15 cellular contexts compared by ENCODE assay signal in the genomic region with DNA sequence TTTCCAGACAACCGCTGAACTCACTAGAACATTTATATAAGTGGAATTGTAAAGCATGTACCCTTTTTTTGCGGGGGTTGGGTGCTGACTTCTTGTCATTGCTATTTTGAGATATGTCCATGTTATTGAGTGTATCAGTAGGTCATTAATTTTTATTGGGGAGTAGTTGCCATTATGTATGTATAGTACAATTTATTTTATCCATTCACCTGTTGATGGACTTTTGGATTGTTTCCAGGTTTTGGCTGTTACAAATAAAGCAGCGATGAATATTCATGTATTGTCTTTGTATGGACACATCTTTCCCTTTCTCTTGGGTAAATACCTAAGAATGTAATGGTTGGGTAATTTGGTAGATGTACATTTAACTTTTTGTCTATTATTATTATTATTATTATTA.
"Had no signal": no experiment of that assay in that cellular context is flagged by ENCODE, and none has a peak within 500 bp of the region (broad histone marks: within the 10 kb centered on the region; RNA-seq: fewer than 3 reads in every experiment).

No MANE protein-coding gene starts in this region.

- DNase-seq: cortex of kidney; dorsolateral prefrontal cortex; effector CD8-positive, alpha-beta T cell; heart right ventricle; hypothalamus; islet precursor cell; mammary epithelial cell; naive thymus-derived CD4-positive, alpha-beta T cell; sigmoid colon; stimulated activated CD4-positive, alpha-beta T cell treated with anti-CD3 and anti-CD28 coated beads, Interleukin-12 subunit alpha, Interleukin-12 subunit beta, amount 100 ng/mL, for 4 hours; stimulated activated naive CD4-positive, alpha-beta T cell treated with Interleukin-2 at 50 U/mL for 16 hours; trophoblast cell had no signal

- H3K4me3 ChIP-seq: dorsolateral prefrontal cortex, heart right ventricle, sigmoid colon, skin epidermis had no signal

- H3K27me3 ChIP-seq: dorsolateral prefrontal cortex, heart right ventricle, neutrophil, sigmoid colon had no signal

- H3K36me3 ChIP-seq: sigmoid colon had no signal

- H3K27ac ChIP-seq: dorsolateral prefrontal cortex, heart right ventricle, neutrophil, sigmoid colon, skin epidermis had no signal

- ATAC-seq: esophagus mucosa; heart right ventricle; naive thymus-derived CD4-positive, alpha-beta T cell had no signal

- H3K27me3 Mint-ChIP-seq: naive thymus-derived CD4-positive, alpha-beta T cell had no signal

- H3K9me3 ChIP-seq: heart right ventricle, neutrophil, sigmoid colon had no signal
